In the genomic region with DNA sequence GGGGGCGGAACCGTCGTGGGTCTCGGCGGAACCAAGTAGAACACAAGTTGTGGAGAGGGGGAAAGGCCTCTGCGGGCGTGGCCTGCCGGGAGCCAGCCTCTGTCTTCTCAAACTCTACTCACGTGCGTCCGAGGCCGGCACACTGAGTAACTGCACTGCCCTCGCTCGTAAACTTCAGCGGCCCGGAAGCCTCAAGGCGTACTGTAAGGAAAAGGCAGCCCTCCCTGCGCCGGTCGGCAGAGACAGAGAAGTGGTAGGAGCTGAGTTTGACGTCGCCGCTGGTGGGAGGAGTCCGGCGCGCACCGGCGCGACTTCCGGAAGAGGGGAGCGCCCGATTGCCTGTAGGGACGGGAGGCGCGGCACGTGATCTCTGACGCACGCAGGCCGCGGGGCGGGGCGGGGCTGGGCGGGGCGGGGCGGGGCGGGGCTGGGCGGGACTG, we compare ENCODE assay signal across 8 cellular contexts. TPM values are rescaled to one million over a fixed set of nuclear protein-coding genes. Genes with fewer than 3 reads are reported as not detected.
A peak's percentile ranks its signal among the peaks of the same experiment; 100 is the strongest.
DNase-seq lines count a peak whose midpoint lies in the region; ATAC-seq, FAIRE-seq and TF ChIP-seq lines count a peak whose summit lies in the region.

A gene with protein sequence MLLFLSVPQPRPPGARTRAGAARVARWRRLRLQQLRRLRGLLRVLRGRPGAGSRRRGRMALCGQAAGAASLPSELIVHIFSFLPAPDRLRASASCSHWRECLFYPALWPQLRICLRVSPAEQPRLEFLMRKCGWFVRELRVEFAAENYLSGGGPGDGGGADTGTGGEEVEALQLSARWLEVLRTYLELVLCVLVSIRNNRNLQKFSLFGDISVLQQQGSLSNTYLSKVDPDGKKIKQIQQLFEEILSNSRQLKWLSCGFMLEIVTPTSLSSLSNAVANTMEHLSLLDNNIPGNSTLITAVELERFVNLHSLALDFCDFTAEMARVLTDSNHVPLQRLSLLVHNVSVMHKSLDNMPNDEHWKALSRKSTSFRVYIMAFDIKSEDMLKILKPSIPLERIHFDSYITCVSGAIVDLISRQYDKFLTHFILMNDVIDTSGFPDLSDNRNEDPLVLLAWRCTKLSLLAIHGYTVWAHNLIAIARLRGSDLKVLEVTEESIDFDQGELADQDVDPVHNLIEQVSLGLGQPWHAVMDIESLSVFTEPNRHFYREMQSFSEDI (minus strand): TSS at position 255 of the 440 bp plus-strand sequence. CDS start 271 bp downstream, outside the sequence.

- ATAC-seq in HG03442 (IDR thresholded peaks at IDR 0.05; ENCODE audit: unreplicated experiment): peak; percentile 80
- ATAC-seq in activated CD4-positive, alpha-beta T cell treated with anti-CD3 and anti-CD28 coated beads for 36 hours: peak; percentile 87

- H3K4me3 ChIP-seq in AG10803 (ENCODE audit: low read length): peak within 1 kb of the TSS; percentile 91

- TF ChIP-seq CTCF in AG10803 (conservative IDR thresholded peaks at IDR 0.05; ENCODE audit: low read length) (no peak), chondrocyte (IDR thresholded peaks at IDR 0.05) (no peak)

- FAIRE-seq in GM19239 (lab: Jason Lieb, UNC): no peak

- peaks cover 3% of the 10 kb centered on the region for H3K36me3 Mint-ChIP-seq in activated CD4-positive, alpha-beta T cell treated with anti-CD3 and anti-CD28 coated beads for 36 hours (ENCODE audit: low read depth)
- no peaks in the 10 kb centered on the region for H3K36me3 Mint-ChIP-seq in chondrocyte (ENCODE audit: low read depth)

- no peaks in the 10 kb centered on the region for H3K9me3 Mint-ChIP-seq in activated CD4-positive, alpha-beta T cell treated with anti-CD3 and anti-CD28 coated beads for 36 hours (ENCODE audit: low read depth)
- no peaks in the 10 kb centered on the region for H3K9me3 Mint-ChIP-seq in chondrocyte (ENCODE audit: low read depth)

- POLR2A ChIA-PET in activated CD4-positive, alpha-beta T cell treated with anti-CD3 and anti-CD28 coated beads for 36 hours (lab: Charles Lee): interaction anchor here (0.6 to 2.2 kb wide), 10 partner anchors 10 to 329 kb away, joined by 3 to 18 read pairs (median 3); partner anchors contain the start of genes GEMIN2, SEC23A and TRAPPC6B

- intact Hi-C loops in activated CD4-positive, alpha-beta T cell treated with anti-CD3 and anti-CD28 coated beads for 36 hours (cut with DNase I, micrococcal nuclease): loop anchor here (1.0 to 5.0 kb wide), 12 partner anchors 15 to 330 kb away; partner anchors contain the start of genes PNN (in 2 of the 2), SEC23A (in 2 of the 2), GEMIN2 (in 1 of the 2) and TRAPPC6B (in 1 of the 2)

- H3K4me3 Mint-ChIP-seq in activated CD4-positive, alpha-beta T cell treated with anti-CD3 and anti-CD28 coated beads for 36 hours: peak within 1 kb of the TSS; percentile 92
- peak within 1 kb of the TSS; percentile 98 for H3K4me3 Mint-ChIP-seq in chondrocyte (ENCODE audit: unreplicated experiment)

- no peaks in the 10 kb centered on the region for H3K27me3 Mint-ChIP-seq in activated CD4-positive, alpha-beta T cell treated with anti-CD3 and anti-CD28 coated beads for 36 hours
- H3K27me3 Mint-ChIP-seq in chondrocyte (ENCODE audit: low read depth): no peaks in the 10 kb centered on the region

- peak within 1 kb of the TSS; percentile 100 for H3K27ac Mint-ChIP-seq in activated CD4-positive, alpha-beta T cell treated with anti-CD3 and anti-CD28 coated beads for 36 hours
- peak within 1 kb of the TSS; percentile 100 for H3K27ac Mint-ChIP-seq in chondrocyte (ENCODE audit: unreplicated experiment)

- H3K4me1 Mint-ChIP-seq in activated CD4-positive, alpha-beta T cell treated with anti-CD3 and anti-CD28 coated beads for 36 hours: peaks cover 37% of the 10 kb centered on the region
- H3K4me1 Mint-ChIP-seq in chondrocyte (ENCODE audit: low read depth): peaks cover 37% of the 10 kb centered on the region

- CTCF ChIA-PET in activated CD4-positive, alpha-beta T cell treated with anti-CD3 and anti-CD28 coated beads for 36 hours (lab: Charles Lee): interaction anchor here (0.6 to 1.5 kb wide), 4 partner anchors 256 to 325 kb away, joined by 3 to 4 read pairs (median 4); partner anchors contain the start of gene TRAPPC6B

- DNase-seq in AG10803 (ENCODE audit: low read depth) (peak; percentile 97), GM19239 (ENCODE audit: insufficient read length, low spot score) (peak; percentile 92), NCI-H510A treated with DMSO at 0.1 percent for 48 hours (lab: John Stamatoyannopoulos, UW) (peak; percentile 94), chondrocyte (ENCODE audit: low spot score) (peak; percentile 99), kidney glomerular epithelial cell (lab: John Stamatoyannopoulos, UW) (peak; percentile 95)
- DNase-seq in activated CD4-positive, alpha-beta T cell treated with anti-CD3 and anti-CD28 coated beads for 36 hours: peak; percentile 98
- DNase-seq in stimulated activated CD4-positive, alpha-beta T cell treated with anti-CD3 and anti-CD28 coated beads, Interleukin-15, amount 100 ng/mL, for 48 hours (ENCODE audit: low read depth in 2 of 2): peak; percentile 91 to 94

RNA-seq across cellular contexts. Expression of the gene that starts here (rescaled TPM):
- total RNA-seq in activated CD4-positive, alpha-beta T cell treated with anti-CD3 and anti-CD28 coated beads for 36 hours: 10 to 100 TPM; 12.5 to 14.0 TPM
- total RNA-seq in chondrocyte: 7.8 to 11.1 TPM (median 9.2 TPM) in 3 replicates

Comparison
In these comparisons a context has a peak if more than half of its experiments do, and no peak if none do; other contexts are left out.
1. Peak in every context shown above with its lines: DNase-seq, ATAC-seq and H3K4me3 ChIP-seq.